In genomic region chr10:100645609-100646008, GRCh38 we compare ENCODE assay signal across 2 cellular contexts.
TF ChIP-seq lines count a peak whose summit lies in the region.

No MANE protein-coding gene starts in this region.

TF ChIP-seq in HCT116, 20 proteins besides CTCF, POLR2A, EP300 and RAD21 (continued from another document):
- no peak for TF ChIP-seq MAX (IDR thresholded peaks at IDR 0.05)
- TF ChIP-seq SRF (IDR thresholded peaks at IDR 0.05; ENCODE audit: low read depth), result no peak
- TF ChIP-seq ATF3 (IDR thresholded peaks at IDR 0.05), result no peak
- no peak for TF ChIP-seq FOSL1 (IDR thresholded peaks at IDR 0.05; ENCODE audit: low read depth)
- no peak for TF ChIP-seq SP1 (IDR thresholded peaks at IDR 0.05; ENCODE audit: low read depth)
- no peak for TF ChIP-seq ZNF274 (IDR thresholded peaks at IDR 0.05; ENCODE audit: low read depth, low read length)
- no peak for TF ChIP-seq JUND (IDR thresholded peaks at IDR 0.05)
- no peak for TF ChIP-seq REST (IDR thresholded peaks at IDR 0.05; ENCODE audit: low read depth)
- no peak for TF ChIP-seq POLR2AphosphoS5 (IDR thresholded peaks at IDR 0.05; ENCODE audit: low read depth, low read length)

TF ChIP-seq in H1, 55 proteins besides CTCF, POLR2A, EP300 and RAD21 (continued from another document):
- TF ChIP-seq CHD7 (IDR thresholded peaks at IDR 0.05; ENCODE audit: insufficient replicate concordance, low read length) (no peak), SIN3A (conservative IDR thresholded peaks at IDR 0.05 in 1 of 2, IDR thresholded peaks at IDR 0.05 in 1 of 2; ENCODE audit: low read depth in 1 of 2, low read length in 2 of 2) (no peak), GTF2F1 (IDR thresholded peaks at IDR 0.05; ENCODE audit: borderline replicate concordance, low read depth, low read length) (no peak), SAP30 (IDR thresholded peaks at IDR 0.05; ENCODE audit: insufficient read depth, insufficient replicate concordance, low read length) (no peak), SP4 (IDR thresholded peaks at IDR 0.05; ENCODE audit: low read length) (no peak), SP2 (IDR thresholded peaks at IDR 0.05; ENCODE audit: low read length) (no peak), BACH1 (IDR thresholded peaks at IDR 0.05; ENCODE audit: low read length) (no peak), MAFK (IDR thresholded peaks at IDR 0.05; ENCODE audit: low read depth, low read length) (no peak), CREB1 (IDR thresholded peaks at IDR 0.05) (no peak), SIRT6 (IDR thresholded peaks at IDR 0.05; ENCODE audit: low read length) (no peak)
TF ChIP-seq in H1: peak in this region for 0.
